In the genomic region with DNA sequence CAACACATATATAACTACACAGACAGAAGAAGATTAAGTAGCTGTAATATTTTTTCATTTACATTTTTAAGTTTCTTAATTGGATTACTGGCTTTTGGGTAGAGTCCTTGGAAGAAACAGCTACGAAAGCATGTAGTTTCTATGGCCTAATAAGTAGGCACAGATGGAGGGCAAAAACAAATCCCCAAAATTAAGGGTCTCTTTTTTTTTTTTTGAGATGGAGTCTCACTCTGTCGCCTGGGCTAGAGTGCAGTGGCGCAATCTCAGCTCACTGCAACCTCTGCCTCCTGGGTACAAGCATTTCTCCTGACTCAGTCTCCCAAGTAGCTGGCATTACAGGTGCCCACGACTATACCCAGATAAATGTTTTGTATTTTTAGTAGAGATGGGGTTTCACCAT, we compare ENCODE assay signal across 2 cellular contexts.
TF ChIP-seq lines count a peak whose summit lies in the region.

No MANE protein-coding gene starts in this region.

TF ChIP-seq in GM23338, 12 proteins besides CTCF, POLR2A, EP300 and RAD21 (continues in another document):
- TF ChIP-seq, protein P1, sequence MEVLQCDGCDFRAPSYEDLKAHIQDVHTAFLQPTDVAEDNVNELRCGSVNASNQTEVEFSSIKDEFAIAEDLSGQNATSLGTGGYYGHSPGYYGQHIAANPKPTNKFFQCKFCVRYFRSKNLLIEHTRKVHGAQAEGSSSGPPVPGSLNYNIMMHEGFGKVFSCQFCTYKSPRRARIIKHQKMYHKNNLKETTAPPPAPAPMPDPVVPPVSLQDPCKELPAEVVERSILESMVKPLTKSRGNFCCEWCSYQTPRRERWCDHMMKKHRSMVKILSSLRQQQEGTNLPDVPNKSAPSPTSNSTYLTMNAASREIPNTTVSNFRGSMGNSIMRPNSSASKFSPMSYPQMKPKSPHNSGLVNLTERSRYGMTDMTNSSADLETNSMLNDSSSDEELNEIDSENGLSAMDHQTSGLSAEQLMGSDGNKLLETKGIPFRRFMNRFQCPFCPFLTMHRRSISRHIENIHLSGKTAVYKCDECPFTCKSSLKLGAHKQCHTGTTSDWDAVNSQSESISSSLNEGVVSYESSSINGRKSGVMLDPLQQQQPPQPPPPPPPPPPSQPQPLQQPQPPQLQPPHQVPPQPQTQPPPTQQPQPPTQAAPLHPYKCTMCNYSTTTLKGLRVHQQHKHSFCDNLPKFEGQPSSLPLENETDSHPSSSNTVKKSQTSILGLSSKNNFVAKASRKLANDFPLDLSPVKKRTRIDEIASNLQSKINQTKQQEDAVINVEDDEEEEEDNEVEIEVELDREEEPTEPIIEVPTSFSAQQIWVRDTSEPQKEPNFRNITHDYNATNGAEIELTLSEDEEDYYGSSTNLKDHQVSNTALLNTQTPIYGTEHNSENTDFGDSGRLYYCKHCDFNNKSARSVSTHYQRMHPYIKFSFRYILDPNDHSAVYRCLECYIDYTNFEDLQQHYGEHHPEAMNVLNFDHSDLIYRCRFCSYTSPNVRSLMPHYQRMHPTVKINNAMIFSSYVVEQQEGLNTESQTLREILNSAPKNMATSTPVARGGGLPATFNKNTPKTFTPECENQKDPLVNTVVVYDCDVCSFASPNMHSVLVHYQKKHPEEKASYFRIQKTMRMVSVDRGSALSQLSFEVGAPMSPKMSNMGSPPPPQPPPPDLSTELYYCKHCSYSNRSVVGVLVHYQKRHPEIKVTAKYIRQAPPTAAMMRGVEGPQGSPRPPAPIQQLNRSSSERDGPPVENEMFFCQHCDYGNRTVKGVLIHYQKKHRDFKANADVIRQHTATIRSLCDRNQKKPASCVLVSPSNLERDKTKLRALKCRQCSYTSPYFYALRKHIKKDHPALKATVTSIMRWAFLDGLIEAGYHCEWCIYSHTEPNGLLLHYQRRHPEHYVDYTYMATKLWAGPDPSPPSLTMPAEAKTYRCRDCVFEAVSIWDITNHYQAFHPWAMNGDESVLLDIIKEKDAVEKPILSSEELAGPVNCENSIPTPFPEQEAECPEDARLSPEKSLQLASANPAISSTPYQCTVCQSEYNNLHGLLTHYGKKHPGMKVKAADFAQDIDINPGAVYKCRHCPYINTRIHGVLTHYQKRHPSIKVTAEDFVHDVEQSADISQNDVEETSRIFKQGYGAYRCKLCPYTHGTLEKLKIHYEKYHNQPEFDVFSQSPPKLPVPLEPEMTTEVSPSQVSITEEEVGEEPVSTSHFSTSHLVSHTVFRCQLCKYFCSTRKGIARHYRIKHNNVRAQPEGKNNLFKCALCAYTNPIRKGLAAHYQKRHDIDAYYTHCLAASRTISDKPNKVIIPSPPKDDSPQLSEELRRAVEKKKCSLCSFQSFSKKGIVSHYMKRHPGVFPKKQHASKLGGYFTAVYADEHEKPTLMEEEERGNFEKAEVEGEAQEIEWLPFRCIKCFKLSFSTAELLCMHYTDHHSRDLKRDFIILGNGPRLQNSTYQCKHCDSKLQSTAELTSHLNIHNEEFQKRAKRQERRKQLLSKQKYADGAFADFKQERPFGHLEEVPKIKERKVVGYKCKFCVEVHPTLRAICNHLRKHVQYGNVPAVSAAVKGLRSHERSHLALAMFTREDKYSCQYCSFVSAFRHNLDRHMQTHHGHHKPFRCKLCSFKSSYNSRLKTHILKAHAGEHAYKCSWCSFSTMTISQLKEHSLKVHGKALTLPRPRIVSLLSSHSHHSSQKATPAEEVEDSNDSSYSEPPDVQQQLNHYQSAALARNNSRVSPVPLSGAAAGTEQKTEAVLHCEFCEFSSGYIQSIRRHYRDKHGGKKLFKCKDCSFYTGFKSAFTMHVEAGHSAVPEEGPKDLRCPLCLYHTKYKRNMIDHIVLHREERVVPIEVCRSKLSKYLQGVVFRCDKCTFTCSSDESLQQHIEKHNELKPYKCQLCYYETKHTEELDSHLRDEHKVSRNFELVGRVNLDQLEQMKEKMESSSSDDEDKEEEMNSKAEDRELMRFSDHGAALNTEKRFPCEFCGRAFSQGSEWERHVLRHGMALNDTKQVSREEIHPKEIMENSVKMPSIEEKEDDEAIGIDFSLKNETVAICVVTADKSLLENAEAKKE (CRISPR knock-in tag; IDR thresholded peaks at IDR 0.05), result no peak
- TF ChIP-seq NANOG (IDR thresholded peaks at IDR 0.05; ENCODE audit: borderline replicate concordance), result no peak
- TF ChIP-seq, protein P2, sequence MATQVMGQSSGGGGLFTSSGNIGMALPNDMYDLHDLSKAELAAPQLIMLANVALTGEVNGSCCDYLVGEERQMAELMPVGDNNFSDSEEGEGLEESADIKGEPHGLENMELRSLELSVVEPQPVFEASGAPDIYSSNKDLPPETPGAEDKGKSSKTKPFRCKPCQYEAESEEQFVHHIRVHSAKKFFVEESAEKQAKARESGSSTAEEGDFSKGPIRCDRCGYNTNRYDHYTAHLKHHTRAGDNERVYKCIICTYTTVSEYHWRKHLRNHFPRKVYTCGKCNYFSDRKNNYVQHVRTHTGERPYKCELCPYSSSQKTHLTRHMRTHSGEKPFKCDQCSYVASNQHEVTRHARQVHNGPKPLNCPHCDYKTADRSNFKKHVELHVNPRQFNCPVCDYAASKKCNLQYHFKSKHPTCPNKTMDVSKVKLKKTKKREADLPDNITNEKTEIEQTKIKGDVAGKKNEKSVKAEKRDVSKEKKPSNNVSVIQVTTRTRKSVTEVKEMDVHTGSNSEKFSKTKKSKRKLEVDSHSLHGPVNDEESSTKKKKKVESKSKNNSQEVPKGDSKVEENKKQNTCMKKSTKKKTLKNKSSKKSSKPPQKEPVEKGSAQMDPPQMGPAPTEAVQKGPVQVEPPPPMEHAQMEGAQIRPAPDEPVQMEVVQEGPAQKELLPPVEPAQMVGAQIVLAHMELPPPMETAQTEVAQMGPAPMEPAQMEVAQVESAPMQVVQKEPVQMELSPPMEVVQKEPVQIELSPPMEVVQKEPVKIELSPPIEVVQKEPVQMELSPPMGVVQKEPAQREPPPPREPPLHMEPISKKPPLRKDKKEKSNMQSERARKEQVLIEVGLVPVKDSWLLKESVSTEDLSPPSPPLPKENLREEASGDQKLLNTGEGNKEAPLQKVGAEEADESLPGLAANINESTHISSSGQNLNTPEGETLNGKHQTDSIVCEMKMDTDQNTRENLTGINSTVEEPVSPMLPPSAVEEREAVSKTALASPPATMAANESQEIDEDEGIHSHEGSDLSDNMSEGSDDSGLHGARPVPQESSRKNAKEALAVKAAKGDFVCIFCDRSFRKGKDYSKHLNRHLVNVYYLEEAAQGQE (IDR thresholded peaks at IDR 0.05; ENCODE audit: unreplicated experiment), result no peak
- no peak for TF ChIP-seq EZH2 (IDR thresholded peaks at IDR 0.05; ENCODE audit: low read depth, unreplicated experiment)
- no peak for TF ChIP-seq EZH2phosphoT487 (IDR thresholded peaks at IDR 0.05; ENCODE audit: unreplicated experiment)
- TF ChIP-seq, protein P3, sequence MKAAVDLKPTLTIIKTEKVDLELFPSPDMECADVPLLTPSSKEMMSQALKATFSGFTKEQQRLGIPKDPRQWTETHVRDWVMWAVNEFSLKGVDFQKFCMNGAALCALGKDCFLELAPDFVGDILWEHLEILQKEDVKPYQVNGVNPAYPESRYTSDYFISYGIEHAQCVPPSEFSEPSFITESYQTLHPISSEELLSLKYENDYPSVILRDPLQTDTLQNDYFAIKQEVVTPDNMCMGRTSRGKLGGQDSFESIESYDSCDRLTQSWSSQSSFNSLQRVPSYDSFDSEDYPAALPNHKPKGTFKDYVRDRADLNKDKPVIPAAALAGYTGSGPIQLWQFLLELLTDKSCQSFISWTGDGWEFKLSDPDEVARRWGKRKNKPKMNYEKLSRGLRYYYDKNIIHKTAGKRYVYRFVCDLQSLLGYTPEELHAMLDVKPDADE (IDR thresholded peaks at IDR 0.05), result no peak
- no peak for TF ChIP-seq ZNF114 (CRISPR knock-in tag; IDR thresholded peaks at IDR 0.05)
- TF ChIP-seq POLR2AphosphoS5 (IDR thresholded peaks at IDR 0.05; ENCODE audit: low read depth), result no peak
- TF ChIP-seq JUNB (IDR thresholded peaks at IDR 0.05; ENCODE audit: unreplicated experiment), result no peak
- no peak for TF ChIP-seq STAT1 (IDR thresholded peaks at IDR 0.05; ENCODE audit: unreplicated experiment)

TF ChIP-seq in K562, 482 proteins besides CTCF, POLR2A, EP300 and RAD21 (continued from another document and continues in another):
- TF ChIP-seq XRCC4 (IDR thresholded peaks at IDR 0.05; ENCODE audit: extremely low read depth, insufficient read depth, insufficient read length) (no peak), BHLHE40 (IDR thresholded peaks at IDR 0.05; ENCODE audit: low read length) (no peak), MEF2D (tag; conservative IDR thresholded peaks at IDR 0.05; ENCODE audit: low read depth) (no peak), ETV1 (tag; conservative IDR thresholded peaks at IDR 0.05; ENCODE audit: low read depth) (no peak), ZFPM2 (CRISPR knock-in tag; IDR thresholded peaks at IDR 0.05) (no peak), RBM17 (IDR thresholded peaks at IDR 0.05; ENCODE audit: borderline replicate concordance, low read depth, low read length) (no peak), SOX6 (IDR thresholded peaks at IDR 0.05) (no peak), CBX5 (IDR thresholded peaks at IDR 0.05; ENCODE audit: borderline replicate concordance, low read depth) (0 out of 2 replicates have a peak, but pooled peaks have one; percentile 50), ERF (CRISPR knock-in tag; IDR thresholded peaks at IDR 0.05) (no peak), CBX3 (IDR thresholded peaks at IDR 0.05; ENCODE audit: borderline replicate concordance in 1 of 2, low read length in 2 of 2) (peak in 1 of 2 experiments; percentile 92; a peak in 2 of 3 replicates), ZFP36 (IDR thresholded peaks at IDR 0.05; ENCODE audit: low read depth, low read length, partially characterized antibody) (peak; percentile 92), TRIM28 (IDR thresholded peaks at IDR 0.05) (peak; percentile 89)
- TF ChIP-seq, protein P4, sequence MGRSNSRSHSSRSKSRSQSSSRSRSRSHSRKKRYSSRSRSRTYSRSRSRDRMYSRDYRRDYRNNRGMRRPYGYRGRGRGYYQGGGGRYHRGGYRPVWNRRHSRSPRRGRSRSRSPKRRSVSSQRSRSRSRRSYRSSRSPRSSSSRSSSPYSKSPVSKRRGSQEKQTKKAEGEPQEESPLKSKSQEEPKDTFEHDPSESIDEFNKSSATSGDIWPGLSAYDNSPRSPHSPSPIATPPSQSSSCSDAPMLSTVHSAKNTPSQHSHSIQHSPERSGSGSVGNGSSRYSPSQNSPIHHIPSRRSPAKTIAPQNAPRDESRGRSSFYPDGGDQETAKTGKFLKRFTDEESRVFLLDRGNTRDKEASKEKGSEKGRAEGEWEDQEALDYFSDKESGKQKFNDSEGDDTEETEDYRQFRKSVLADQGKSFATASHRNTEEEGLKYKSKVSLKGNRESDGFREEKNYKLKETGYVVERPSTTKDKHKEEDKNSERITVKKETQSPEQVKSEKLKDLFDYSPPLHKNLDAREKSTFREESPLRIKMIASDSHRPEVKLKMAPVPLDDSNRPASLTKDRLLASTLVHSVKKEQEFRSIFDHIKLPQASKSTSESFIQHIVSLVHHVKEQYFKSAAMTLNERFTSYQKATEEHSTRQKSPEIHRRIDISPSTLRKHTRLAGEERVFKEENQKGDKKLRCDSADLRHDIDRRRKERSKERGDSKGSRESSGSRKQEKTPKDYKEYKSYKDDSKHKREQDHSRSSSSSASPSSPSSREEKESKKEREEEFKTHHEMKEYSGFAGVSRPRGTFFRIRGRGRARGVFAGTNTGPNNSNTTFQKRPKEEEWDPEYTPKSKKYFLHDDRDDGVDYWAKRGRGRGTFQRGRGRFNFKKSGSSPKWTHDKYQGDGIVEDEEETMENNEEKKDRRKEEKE (IDR thresholded peaks at IDR 0.05; ENCODE audit: borderline replicate concordance in 1 of 2, control insufficient read depth in 1 of 2, low read depth in 2 of 2, low read length in 1 of 2), result no peak
- TF ChIP-seq, protein P5, sequence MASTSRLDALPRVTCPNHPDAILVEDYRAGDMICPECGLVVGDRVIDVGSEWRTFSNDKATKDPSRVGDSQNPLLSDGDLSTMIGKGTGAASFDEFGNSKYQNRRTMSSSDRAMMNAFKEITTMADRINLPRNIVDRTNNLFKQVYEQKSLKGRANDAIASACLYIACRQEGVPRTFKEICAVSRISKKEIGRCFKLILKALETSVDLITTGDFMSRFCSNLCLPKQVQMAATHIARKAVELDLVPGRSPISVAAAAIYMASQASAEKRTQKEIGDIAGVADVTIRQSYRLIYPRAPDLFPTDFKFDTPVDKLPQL (IDR thresholded peaks at IDR 0.05; ENCODE audit: extremely low read depth, insufficient read length), result no peak
- TF ChIP-seq, protein P6, sequence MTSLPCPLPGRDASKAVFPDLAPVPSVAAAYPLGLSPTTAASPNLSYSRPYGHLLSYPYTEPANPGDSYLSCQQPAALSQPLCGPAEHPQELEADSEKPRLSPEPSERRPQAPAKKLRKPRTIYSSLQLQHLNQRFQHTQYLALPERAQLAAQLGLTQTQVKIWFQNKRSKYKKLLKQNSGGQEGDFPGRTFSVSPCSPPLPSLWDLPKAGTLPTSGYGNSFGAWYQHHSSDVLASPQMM (CRISPR knock-in tag; IDR thresholded peaks at IDR 0.05), result no peak
- TF ChIP-seq, protein P7, sequence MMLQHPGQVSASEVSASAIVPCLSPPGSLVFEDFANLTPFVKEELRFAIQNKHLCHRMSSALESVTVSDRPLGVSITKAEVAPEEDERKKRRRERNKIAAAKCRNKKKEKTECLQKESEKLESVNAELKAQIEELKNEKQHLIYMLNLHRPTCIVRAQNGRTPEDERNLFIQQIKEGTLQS (IDR thresholded peaks at IDR 0.05), result no peak
- TF ChIP-seq, protein P7 (CRISPR knock-in tag; conservative IDR thresholded peaks at IDR 0.05), result no peak
- TF ChIP-seq, protein P8, sequence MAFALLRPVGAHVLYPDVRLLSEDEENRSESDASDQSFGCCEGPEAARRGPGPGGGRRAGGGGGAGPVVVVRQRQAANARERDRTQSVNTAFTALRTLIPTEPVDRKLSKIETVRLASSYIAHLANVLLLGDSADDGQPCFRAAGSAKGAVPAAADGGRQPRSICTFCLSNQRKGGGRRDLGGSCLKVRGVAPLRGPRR (CRISPR knock-in tag; IDR thresholded peaks at IDR 0.05), result no peak
- TF ChIP-seq, protein P9, sequence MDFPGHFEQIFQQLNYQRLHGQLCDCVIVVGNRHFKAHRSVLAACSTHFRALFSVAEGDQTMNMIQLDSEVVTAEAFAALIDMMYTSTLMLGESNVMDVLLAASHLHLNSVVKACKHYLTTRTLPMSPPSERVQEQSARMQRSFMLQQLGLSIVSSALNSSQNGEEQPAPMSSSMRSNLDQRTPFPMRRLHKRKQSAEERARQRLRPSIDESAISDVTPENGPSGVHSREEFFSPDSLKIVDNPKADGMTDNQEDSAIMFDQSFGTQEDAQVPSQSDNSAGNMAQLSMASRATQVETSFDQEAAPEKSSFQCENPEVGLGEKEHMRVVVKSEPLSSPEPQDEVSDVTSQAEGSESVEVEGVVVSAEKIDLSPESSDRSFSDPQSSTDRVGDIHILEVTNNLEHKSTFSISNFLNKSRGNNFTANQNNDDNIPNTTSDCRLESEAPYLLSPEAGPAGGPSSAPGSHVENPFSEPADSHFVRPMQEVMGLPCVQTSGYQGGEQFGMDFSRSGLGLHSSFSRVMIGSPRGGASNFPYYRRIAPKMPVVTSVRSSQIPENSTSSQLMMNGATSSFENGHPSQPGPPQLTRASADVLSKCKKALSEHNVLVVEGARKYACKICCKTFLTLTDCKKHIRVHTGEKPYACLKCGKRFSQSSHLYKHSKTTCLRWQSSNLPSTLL (IDR thresholded peaks at IDR 0.05), result no peak
- TF ChIP-seq, protein P10, sequence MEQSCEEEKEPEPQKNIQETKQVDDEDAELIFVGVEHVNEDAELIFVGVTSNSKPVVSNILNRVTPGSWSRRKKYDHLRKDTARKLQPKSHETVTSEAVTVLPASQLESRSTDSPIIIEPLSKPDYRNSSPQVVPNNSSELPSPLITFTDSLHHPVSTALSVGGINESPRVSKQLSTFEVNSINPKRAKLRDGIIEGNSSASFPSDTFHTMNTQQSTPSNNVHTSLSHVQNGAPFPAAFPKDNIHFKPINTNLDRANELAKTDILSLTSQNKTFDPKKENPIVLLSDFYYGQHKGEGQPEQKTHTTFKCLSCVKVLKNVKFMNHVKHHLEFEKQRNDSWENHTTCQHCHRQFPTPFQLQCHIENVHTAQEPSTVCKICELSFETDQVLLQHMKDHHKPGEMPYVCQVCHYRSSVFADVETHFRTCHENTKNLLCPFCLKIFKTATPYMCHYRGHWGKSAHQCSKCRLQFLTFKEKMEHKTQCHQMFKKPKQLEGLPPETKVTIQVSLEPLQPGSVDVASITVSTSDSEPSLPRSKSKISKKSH (CRISPR knock-in tag; IDR thresholded peaks at IDR 0.05), result 0 out of 2 replicates have a peak, but pooled peaks have one; percentile 29
